ENCODE assay signal across 8 cellular contexts in genomic region chr11:66421492-66422205, GRCh38. TPM values are rescaled to one million over a fixed set of nuclear protein-coding genes. Genes with fewer than 3 reads are reported as not detected.
A peak's percentile ranks its signal among the peaks of the same experiment; 100 is the strongest.
DNase-seq lines count a peak whose midpoint lies in the region; ATAC-seq and TF ChIP-seq lines count a peak whose summit lies in the region.

No MANE protein-coding gene starts in this region.

- peaks cover 5% of the 10 kb centered on the region for H3K9me3 Mint-ChIP-seq in type B pancreatic cell

- TF ChIP-seq CTCF in type B pancreatic cell (conservative IDR thresholded peaks at IDR 0.05), result no peak

- no peaks in the 10 kb centered on the region for H3K36me3 Mint-ChIP-seq in type B pancreatic cell

- H3K27me3 Mint-ChIP-seq in type B pancreatic cell, result peaks cover 57% of the 10 kb centered on the region

- DNase-seq in G401 (ENCODE audit: low spot score), result peak; percentile 57
- peak; percentile 58 for DNase-seq in HS-27A (ENCODE audit: low read depth)
- DNase-seq in T-helper 1 cell, result peak; percentile 68 to 88 (median 81)
- DNase-seq in activated naive CD8-positive, alpha-beta T cell treated with anti-CD3 and anti-CD28 coated beads, Interleukin-2, amount 50 U/mL, for 16 hours (ENCODE audit: low read depth, low spot score), result peak; percentile 64
- peak; percentile 88 for DNase-seq in Right ventricle myocardium inferior (ENCODE audit: missing footprints)
- DNase-seq in pons (ENCODE audit: low spot score), result peak; percentile 70
- DNase-seq in type B pancreatic cell (ENCODE audit: extremely low spot score, unreplicated experiment), result peak; percentile 98

- peaks cover 5% of the 10 kb centered on the region for H3K4me1 Mint-ChIP-seq in type B pancreatic cell (ENCODE audit: unreplicated experiment)

- H3K4me3 Mint-ChIP-seq in type B pancreatic cell, result no peak overlapping the region

- no peak overlapping the region for H3K27ac Mint-ChIP-seq in type B pancreatic cell

- peak; percentile 92 for ATAC-seq in Right ventricle myocardium inferior
- no peak for ATAC-seq in GM21528 (IDR thresholded peaks at IDR 0.05; ENCODE audit: low FRiP score, unreplicated experiment)

- intact Hi-C loops in Right ventricle myocardium inferior (cut with DNase I), result no loop called here

- in situ Hi-C loops in G401 (cut with HindIII; ENCODE audit: low sequenced_read_pairs), result no loop called here

RNA-seq across cellular contexts. Expression of gene NPAS4, which starts 0.8 kb away (rescaled TPM):
- total RNA-seq in G401 (2014; rRNA removed; shearing (Covaris generic)), result not detected in 2 replicates
- total RNA-seq in Right ventricle myocardium inferior, result not detected
- 0.14 and 0.77 TPM in 2 replicates for total RNA-seq in type B pancreatic cell (ENCODE audit: low replicate concordance)

RNA-seq across cellular contexts. Expression of gene MRPL11, which starts 17.0 kb away (rescaled TPM):
- 129 and 148 TPM in 2 replicates for total RNA-seq in G401 (2014; rRNA removed; shearing (Covaris generic))
- 58.7 TPM for total RNA-seq in Right ventricle myocardium inferior
- 53.0 and 69.8 TPM in 2 replicates for total RNA-seq in type B pancreatic cell (ENCODE audit: low replicate concordance)

RNA-seq across cellular contexts. Expression of gene PELI3, which starts 45.1 kb away (rescaled TPM):
- 10.2 and 13.7 TPM in 2 replicates for total RNA-seq in G401 (2014; rRNA removed; shearing (Covaris generic))
- total RNA-seq in Right ventricle myocardium inferior (8.4 TPM), type B pancreatic cell (ENCODE audit: low replicate concordance) (17.9 and 25.0 TPM in 2 replicates)

RNA-seq across cellular contexts. Expression of gene SLC29A2, which starts 50.1 kb away (rescaled TPM):
- 1.9 and 3.0 TPM in 2 replicates for total RNA-seq in G401 (2014; rRNA removed; shearing (Covaris generic))
- total RNA-seq in Right ventricle myocardium inferior (16.8 TPM), type B pancreatic cell (ENCODE audit: low replicate concordance) (22.2 and 31.7 TPM in 2 replicates)

RNA-seq across cellular contexts. Expression of gene DPP3, which starts 58.6 kb away (rescaled TPM):
- 140 and 160 TPM in 2 replicates for total RNA-seq in G401 (2014; rRNA removed; shearing (Covaris generic))
- total RNA-seq in Right ventricle myocardium inferior (15.8 TPM), type B pancreatic cell (ENCODE audit: low replicate concordance) (42.7 and 44.0 TPM in 2 replicates)
